Comparison of ENCODE assay signal across 21 cellular contexts in genomic region chr12:89632778-89633177, GRCh38.
"Had no signal": no experiment of that assay in that cellular context is flagged by ENCODE, and none has a peak within 500 bp of the region (broad histone marks: within the 10 kb centered on the region; RNA-seq: fewer than 3 reads in every experiment).

No MANE protein-coding gene starts in this region.

- H3K27ac ChIP-seq: gastrocnemius medialis, ovary, spleen, thyroid gland, uterus had no signal

- H3K9me3 ChIP-seq: gastrocnemius medialis, ovary, spleen, thyroid gland, uterus had no signal

- DNase-seq: activated CD4-positive, alpha-beta T cell treated with anti-CD3 and anti-CD28 coated beads for 48 hours; activated CD4-positive, CD25-positive, alpha-beta regulatory T cell; activated CD8-positive, alpha-beta T cell treated with anti-CD3 and anti-CD28 coated beads, Interleukin-2, amount 10 ng/mL, durations not matched to agents 7 days and 5 days; activated naive CD4-positive, alpha-beta T cell treated with anti-CD3 and anti-CD28 coated beads for 36 hours; activated T-cell treated with anti-CD3 and anti-CD28 coated beads, Interleukin-2, amount 50 U/mL, for 4 hours; anterior cingulate cortex; central memory CD4-positive, alpha-beta T cell; effector CD4-positive, alpha-beta T cell; gastrocnemius medialis; head of caudate nucleus; kidney glomerular epithelial cell; mesenchymal stem cell; naive thymus-derived CD4-positive, alpha-beta T cell; ovary; spleen; stimulated activated CD4-positive, alpha-beta T cell treated with anti-CD3 and anti-CD28 coated beads, Interleukin-4, amount 100 ng/mL, for 4 hours; thyroid gland; uterus had no signal

- H3K4me3 ChIP-seq: gastrocnemius medialis, ovary, spleen, thyroid gland, uterus had no signal

- ATAC-seq: activated CD8-positive, alpha-beta T cell treated with anti-CD3 and anti-CD28 coated beads, Interleukin-2, amount 10 ng/mL, durations not matched to agents 7 days and 5 days; activated T-cell treated with anti-CD3 and anti-CD28 coated beads, Interleukin-2, amount 50 U/mL, for 4 hours; esophagus mucosa; gastrocnemius medialis; naive thymus-derived CD4-positive, alpha-beta T cell; sciatic nerve; stimulated activated memory B cell treated with anti-CD40 and anti-IgM and Interleukin-4, amounts not matched to agents 10 μg/mL and 1 μg/mL and 100 μg/mL, for 72 hours had no signal

- H3K27me3 ChIP-seq: gastrocnemius medialis, ovary, spleen, thyroid gland, uterus had no signal

- H3K4me1 ChIP-seq: spleen, thyroid gland, uterus had no signal

- H3K36me3 ChIP-seq: ovary, uterus had no signal
